In genomic region chr3:192843742-192844350, GRCh38 we compare ENCODE assay signal across 15 cellular contexts.
"Had no signal": no experiment of that assay in that cellular context is flagged by ENCODE, and none has a peak within 500 bp of the region (broad histone marks: within the 10 kb centered on the region; RNA-seq: fewer than 3 reads in every experiment).

No MANE protein-coding gene starts in this region.

- H3K4me1 ChIP-seq: adrenal gland had no signal

- H3K4me2 ChIP-seq: smooth muscle cell had no signal

- H3K27me3 ChIP-seq: adrenal gland, foreskin keratinocyte, vagina had no signal

- DNase-seq: activated CD4-positive, alpha-beta T cell treated with anti-CD3 and anti-CD28 coated beads, Interleukin-2, amount 50 U/mL, for 1 hour; activated CD4-positive, CD25-positive, alpha-beta regulatory T cell; activated naive CD4-positive, alpha-beta T cell treated with anti-CD3 and anti-CD28 coated beads, Interleukin-2, amount 50 U/mL, for 16 hours; adrenal gland; central memory CD4-positive, alpha-beta T cell; effector CD4-positive, alpha-beta T cell; foreskin keratinocyte; head of caudate nucleus; mammary epithelial cell; naive thymus-derived CD8-positive, alpha-beta T cell; right cardiac atrium had no signal

- ATAC-seq: foreskin keratinocyte; left lobe of liver; naive thymus-derived CD8-positive, alpha-beta T cell; right cardiac atrium had no signal

- H3K4me3 ChIP-seq: adrenal gland, coronary artery, smooth muscle cell, vagina had no signal

- H3K36me3 ChIP-seq: adrenal gland, vagina had no signal

- H3K9me3 ChIP-seq: adrenal gland, vagina had no signal

- H3K27ac ChIP-seq: adrenal gland, coronary artery, foreskin keratinocyte, vagina had no signal
